Comparison of ENCODE assay signal across 8 cellular contexts in the genomic region with DNA sequence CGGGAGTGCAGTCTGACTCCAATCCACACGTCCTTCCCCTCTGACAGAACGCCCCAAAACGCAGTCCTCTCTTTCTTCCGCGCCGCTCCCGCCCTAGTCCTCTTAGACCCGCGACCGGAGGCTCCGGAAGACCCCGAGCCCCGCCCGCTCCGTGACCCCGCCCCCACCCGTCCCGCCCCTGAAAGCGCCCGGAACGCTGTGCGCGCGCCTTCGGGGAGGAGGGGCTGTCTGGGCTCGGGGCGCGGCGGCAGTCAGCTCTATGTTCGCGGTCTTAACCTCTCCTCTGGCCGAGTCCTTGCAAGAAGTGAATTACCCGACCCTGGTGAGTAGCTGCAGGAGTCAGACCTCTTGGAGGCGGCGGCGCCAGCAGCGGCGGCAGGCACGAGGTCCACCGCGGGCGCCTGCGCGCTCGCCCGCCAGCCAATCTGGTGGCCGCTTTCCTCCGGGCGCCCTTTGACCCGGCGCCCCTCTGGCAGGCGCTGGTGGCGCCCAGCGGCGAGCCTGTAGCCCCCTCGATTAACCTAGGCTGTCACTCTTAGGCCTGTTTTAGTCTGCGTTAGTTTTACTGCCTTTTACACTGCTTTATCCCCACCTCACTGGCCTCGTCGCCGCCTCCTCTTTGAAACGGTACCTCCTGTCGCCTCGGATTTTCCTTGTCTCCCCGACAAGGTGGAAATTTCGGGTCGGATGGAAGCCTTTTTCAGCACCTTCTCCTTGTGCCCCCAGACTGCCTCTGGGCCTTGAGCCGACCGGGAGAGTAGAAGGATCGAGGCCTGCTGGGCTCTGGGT. TPM values are rescaled to one million over a fixed set of nuclear protein-coding genes. Genes with fewer than 3 reads are reported as not detected.
DNase-seq lines count a peak whose midpoint lies in the region; ATAC-seq and TF ChIP-seq lines count a peak whose summit lies in the region.

A gene with protein sequence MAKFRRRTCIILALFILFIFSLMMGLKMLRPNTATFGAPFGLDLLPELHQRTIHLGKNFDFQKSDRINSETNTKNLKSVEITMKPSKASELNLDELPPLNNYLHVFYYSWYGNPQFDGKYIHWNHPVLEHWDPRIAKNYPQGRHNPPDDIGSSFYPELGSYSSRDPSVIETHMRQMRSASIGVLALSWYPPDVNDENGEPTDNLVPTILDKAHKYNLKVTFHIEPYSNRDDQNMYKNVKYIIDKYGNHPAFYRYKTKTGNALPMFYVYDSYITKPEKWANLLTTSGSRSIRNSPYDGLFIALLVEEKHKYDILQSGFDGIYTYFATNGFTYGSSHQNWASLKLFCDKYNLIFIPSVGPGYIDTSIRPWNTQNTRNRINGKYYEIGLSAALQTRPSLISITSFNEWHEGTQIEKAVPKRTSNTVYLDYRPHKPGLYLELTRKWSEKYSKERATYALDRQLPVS (plus strand): TSS at position 219 of the 789 bp plus-strand sequence. CDS start 8,905 bp downstream, outside the sequence.

- no peak for TF ChIP-seq CTCF in DND-41 (IDR thresholded peaks at IDR 0.05; ENCODE audit: borderline replicate concordance, extremely low read depth, low read length, poor library complexity, severe bottlenecking)

- H3K9me3 ChIP-seq in DND-41 (ENCODE audit: insufficient read depth, low read length, severe bottlenecking), result peaks cover 2% of the 10 kb centered on the region
- peaks cover 3% of the 10 kb centered on the region for H3K9me3 ChIP-seq in KOPT-K1 (ENCODE audit: insufficient read depth, low read length, poor library complexity, severe bottlenecking)
- no peaks in the 10 kb centered on the region for H3K9me3 ChIP-seq in naive thymus-derived CD4-positive, alpha-beta T cell (ENCODE audit: control insufficient read depth in 2 of 3, low read length in 3 of 3)

- peak within 1 kb of the TSS; percentile 99 for H2AFZ ChIP-seq in DND-41 (ENCODE audit: low read depth, low read length)

- no peaks in the 10 kb centered on the region for H3K9me3 Mint-ChIP-seq in naive thymus-derived CD4-positive, alpha-beta T cell
- H3K9me3 Mint-ChIP-seq in stimulated activated memory B cell treated with anti-CD40 and anti-IgM and Interleukin-4, amounts not matched to agents 10 μg/mL and 1 μg/mL and 100 μg/mL, for 72 hours, result no peaks in the 10 kb centered on the region

- H3K4me2 ChIP-seq in DND-41 (ENCODE audit: insufficient read depth, low read length), result peak within 1 kb of the TSS; percentile 70

- H3K27me3 Mint-ChIP-seq in naive thymus-derived CD4-positive, alpha-beta T cell, result no peaks in the 10 kb centered on the region
- no peaks in the 10 kb centered on the region for H3K27me3 Mint-ChIP-seq in stimulated activated memory B cell treated with anti-CD40 and anti-IgM and Interleukin-4, amounts not matched to agents 10 μg/mL and 1 μg/mL and 100 μg/mL, for 72 hours

- H3K36me3 Mint-ChIP-seq in naive thymus-derived CD4-positive, alpha-beta T cell, result peaks cover 0 to 15% (median 5%) of the 10 kb centered on the region in 5 donors
- H3K36me3 Mint-ChIP-seq in stimulated activated memory B cell treated with anti-CD40 and anti-IgM and Interleukin-4, amounts not matched to agents 10 μg/mL and 1 μg/mL and 100 μg/mL, for 72 hours, result peaks cover 4% of the 10 kb centered on the region

- H3K9ac ChIP-seq in DND-41 (ENCODE audit: low read depth, low read length), result peak within 1 kb of the TSS; percentile 95

- H3K27ac ChIP-seq in DND-41 (ENCODE audit: low read length) (peak within 1 kb of the TSS; percentile 99), KOPT-K1 (ENCODE audit: low read depth, low read length, poor library complexity, severe bottlenecking) (peak within 1 kb of the TSS; percentile 89)
- H3K27ac ChIP-seq in naive thymus-derived CD4-positive, alpha-beta T cell (ENCODE audit: low read depth, low read length), result peak within 1 kb of the TSS; percentile 80

- H3K4me3 Mint-ChIP-seq in naive thymus-derived CD4-positive, alpha-beta T cell, result peak within 1 kb of the TSS; percentile 83 to 98 (median 96)
- peak within 1 kb of the TSS; percentile 98 for H3K4me3 Mint-ChIP-seq in stimulated activated memory B cell treated with anti-CD40 and anti-IgM and Interleukin-4, amounts not matched to agents 10 μg/mL and 1 μg/mL and 100 μg/mL, for 72 hours

- H3K36me3 ChIP-seq in DND-41 (ENCODE audit: insufficient read depth, low read length), result peaks cover 5% of the 10 kb centered on the region
- peaks cover 8% of the 10 kb centered on the region for H3K36me3 ChIP-seq in KOPT-K1 (ENCODE audit: insufficient read depth, low read length)
- H3K36me3 ChIP-seq in naive thymus-derived CD4-positive, alpha-beta T cell (ENCODE audit: control insufficient read depth in 2 of 3, insufficient read depth in 3 of 3, low read length in 3 of 3), result no peaks in the 10 kb centered on the region

- peaks cover 28 to 71% (median 62%) of the 10 kb centered on the region in 7 donors for H3K4me1 Mint-ChIP-seq in naive thymus-derived CD4-positive, alpha-beta T cell
- H3K4me1 Mint-ChIP-seq in stimulated activated memory B cell treated with anti-CD40 and anti-IgM and Interleukin-4, amounts not matched to agents 10 μg/mL and 1 μg/mL and 100 μg/mL, for 72 hours, result peaks cover 32% of the 10 kb centered on the region

- H4K20me1 ChIP-seq in DND-41 (ENCODE audit: insufficient read depth, low read length), result 0 out of 2 replicates have a peak, but pooled peaks cover 2% of the 10 kb centered on the region

- peak; percentile 84 for ATAC-seq in DND-41 (ENCODE audit: insufficient read depth, low read depth)
- ATAC-seq in GM21825 (IDR thresholded peaks at IDR 0.05; ENCODE audit: unreplicated experiment), result peak; percentile 78
- peak; percentile 91 for ATAC-seq in naive thymus-derived CD4-positive, alpha-beta T cell
- ATAC-seq in stimulated activated memory B cell treated with anti-CD40 and anti-IgM and Interleukin-4, amounts not matched to agents 10 μg/mL and 1 μg/mL and 100 μg/mL, for 72 hours, result peak; percentile 95

- intact Hi-C loops in naive thymus-derived CD4-positive, alpha-beta T cell (cut with micrococcal nuclease), result loop anchor here (1.0 to 2.0 kb wide), 11 partner anchors 10 to 1705 kb away; a partner anchor contains a TSS

- H3K27me3 ChIP-seq in DND-41 (ENCODE audit: insufficient read depth, low read length, poor library complexity), result no peaks in the 10 kb centered on the region
- no peaks in the 10 kb centered on the region for H3K27me3 ChIP-seq in naive thymus-derived CD4-positive, alpha-beta T cell (ENCODE audit: control insufficient read depth in 2 of 2, insufficient read depth in 2 of 2, low read length in 2 of 2)

- H3K27ac Mint-ChIP-seq in naive thymus-derived CD4-positive, alpha-beta T cell, result peak within 1 kb of the TSS; percentile 92 to 100 (median 97)
- peak within 1 kb of the TSS; percentile 97 for H3K27ac Mint-ChIP-seq in stimulated activated memory B cell treated with anti-CD40 and anti-IgM and Interleukin-4, amounts not matched to agents 10 μg/mL and 1 μg/mL and 100 μg/mL, for 72 hours

- CTCF ChIA-PET in naive thymus-derived CD4-positive, alpha-beta T cell (lab: Charles Lee), result no interaction called here

- H3K4me1 ChIP-seq in DND-41 (ENCODE audit: insufficient read depth, low read length), result peaks cover 42% of the 10 kb centered on the region
- H3K4me1 ChIP-seq in naive thymus-derived CD4-positive, alpha-beta T cell (ENCODE audit: control insufficient read depth in 2 of 2, insufficient read depth in 2 of 2, low read length in 2 of 2), result peaks cover 9 to 30% of the 10 kb centered on the region in 2 donors

- H3K79me2 ChIP-seq in DND-41 (ENCODE audit: insufficient read depth, low read length), result peaks cover 89% of the 10 kb centered on the region

- H3K4me3 ChIP-seq in DND-41 (ENCODE audit: low read depth in 1 of 2, low read length in 2 of 2), result peak within 1 kb of the TSS; percentile 90 to 95
- peak within 1 kb of the TSS; percentile 98 for H3K4me3 ChIP-seq in naive thymus-derived CD4-positive, alpha-beta T cell (ENCODE audit: low read length)

- POLR2A ChIA-PET in naive thymus-derived CD4-positive, alpha-beta T cell (lab: Charles Lee), result interaction anchor here (0.6 to 1.3 kb wide), 4 partner anchors 9 to 945 kb away, joined by 3 to 5 read pairs (median 3); a partner anchor contains a TSS

- peak; percentile 88 for DNase-seq in DND-41
- peak; percentile 92 for DNase-seq in RKO (ENCODE audit: low spot score)
- peak; percentile 67 for DNase-seq in activated T-helper 1 cell treated with Interleukin-2 at 50 U/mL for 16 hours (ENCODE audit: low read depth)
- DNase-seq in fibroblast of gingiva (ENCODE audit: low read depth), result peak; percentile 81
- peak; percentile 64 to 83 (median 79) for DNase-seq in naive thymus-derived CD4-positive, alpha-beta T cell

RNA-seq across cellular contexts. Expression of the gene that starts here (rescaled TPM):
- total RNA-seq in naive thymus-derived CD4-positive, alpha-beta T cell, result 10 to 100 TPM in 3 of 5 experiments, 1 to 10 TPM in 2; 3.8 to 25.7 (median 12.2) TPM
- 1 to 10 TPM; 4.3 TPM for polyA plus RNA-seq in naive thymus-derived CD4-positive, alpha-beta T cell

Comparison
In these comparisons a context has a peak if more than half of its experiments do, and no peak if none do; other contexts are left out.
1. Peak in every context shown above with its lines: DNase-seq, ATAC-seq, H3K4me3 ChIP-seq and H3K27ac ChIP-seq.